9 cellular contexts compared by ENCODE assay signal in the genomic region with DNA sequence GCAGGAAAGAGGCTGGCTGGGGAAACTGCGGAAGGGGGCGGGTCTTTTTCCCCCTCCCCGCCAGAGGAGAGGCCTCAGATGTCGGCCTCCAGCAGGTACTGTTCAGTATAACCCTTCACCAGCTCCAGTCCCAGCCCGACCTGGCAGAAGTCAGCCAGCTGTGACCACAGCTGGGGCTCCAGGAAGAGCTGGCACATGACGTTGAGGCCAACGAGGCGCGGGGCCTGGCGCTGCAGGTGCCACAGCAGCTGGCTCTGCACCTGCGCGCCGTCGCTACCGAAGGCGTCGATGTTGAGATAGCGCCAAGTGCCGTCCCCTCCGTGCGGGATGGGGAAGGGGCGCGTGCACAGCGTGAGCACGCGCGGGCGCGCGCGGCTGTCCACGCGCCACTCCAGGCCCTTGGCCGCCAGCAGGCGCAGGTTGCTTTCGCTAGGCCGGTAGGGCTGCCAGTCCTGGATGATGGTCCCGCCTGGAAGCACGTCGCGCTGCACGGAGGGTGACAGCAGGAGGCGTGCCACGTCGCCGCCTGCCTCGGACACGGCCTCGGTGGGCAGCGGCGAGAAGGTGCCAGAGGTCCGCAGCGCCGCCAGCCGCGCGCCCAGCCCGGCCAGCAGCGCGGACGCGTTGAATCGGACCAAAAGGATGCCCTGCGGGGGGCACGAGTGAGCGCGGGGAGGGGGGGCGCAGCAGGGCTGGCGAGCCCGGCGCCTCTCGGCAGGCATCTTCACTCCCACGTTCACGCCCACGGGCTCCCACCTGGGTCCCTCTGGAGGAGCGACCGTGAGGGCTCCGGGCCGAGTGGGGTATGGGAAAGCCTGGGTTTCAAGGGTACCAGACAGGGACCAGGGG. TPM values are rescaled to one million over a fixed set of nuclear protein-coding genes. Genes with fewer than 3 reads are reported as not detected.
A peak's percentile ranks its signal among the peaks of the same experiment; 100 is the strongest.
DNase-seq lines count a peak whose midpoint lies in the region; ATAC-seq and TF ChIP-seq lines count a peak whose summit lies in the region.
"Had no signal": no experiment of that assay in that cellular context is flagged by ENCODE, and none has a peak within 500 bp of the region (broad histone marks: within the 10 kb centered on the region; RNA-seq: fewer than 3 reads in every experiment).

No MANE protein-coding gene starts in this region.

- TF ChIP-seq POLR2A in gastroesophageal sphincter (IDR thresholded peaks at IDR 0.05) = no peak

- no peak for TF ChIP-seq EP300 in gastroesophageal sphincter (IDR thresholded peaks at IDR 0.05)

- 0% methylated on average over 7 of the region's 79 CpGs; no CpG with 5 or more reads in 1 of the 2 donors for WGBS in gastroesophageal sphincter (ENCODE audit: low coverage in 1 of 2), 2 donors

- peak; percentile 30 for DNase-seq in activated T-cell treated with anti-CD3 and anti-CD28 coated beads, Interleukin-2, amount 50 U/mL, for 1 hour
- DNase-seq in activated T-cell treated with anti-CD3 and anti-CD28 coated beads for 4 hours (no peak), NCI-H2171 (lab: John Stamatoyannopoulos, UW) (peak; percentile 80), skeletal muscle cell (ENCODE audit: low read depth) (no peak), GM13976 (ENCODE audit: low spot score) (no peak), GM19240 (ENCODE audit: insufficient read length, low spot score) (no peak)

- no peak overlapping the region for H3K27ac ChIP-seq in gastroesophageal sphincter

- no peak for ATAC-seq in gastroesophageal sphincter

- TF ChIP-seq CTCF in GM13976 (IDR thresholded peaks at IDR 0.05; ENCODE audit: borderline replicate concordance, control extremely low read depth, extremely low read depth, insufficient read depth, missing control alignments) = no peak
- no peak for TF ChIP-seq CTCF in gastroesophageal sphincter (IDR thresholded peaks at IDR 0.05)

- H3K27me3 ChIP-seq in endocrine pancreas (ENCODE audit: control insufficient read depth, insufficient read depth, low read length) (no peaks in the 10 kb centered on the region), gastroesophageal sphincter (peaks cover 100% of the 10 kb centered on the region)

- H3K4me3 ChIP-seq in endocrine pancreas (ENCODE audit: control insufficient read depth, insufficient read depth, low read length) = no peak overlapping the region
- peak overlapping the region; percentile 16 for H3K4me3 ChIP-seq in skeletal muscle cell (ENCODE audit: low read depth, low read length)
- no peak overlapping the region for H3K4me3 ChIP-seq in gastroesophageal sphincter

- H3K4me1 ChIP-seq in endocrine pancreas (ENCODE audit: control insufficient read depth, insufficient read depth, low read length) (peaks cover 5% of the 10 kb centered on the region), gastroesophageal sphincter (peaks cover 0 to 41% (median 23%) of the 10 kb centered on the region in 3 donors)

- in situ Hi-C loops in GM13976 (cut with MboI; ENCODE audit: low sequenced_read_pairs, unreplicated experiment) = no loop called here

- H3K9me3 ChIP-seq in endocrine pancreas (ENCODE audit: control insufficient read depth, low read length) = no peaks in the 10 kb centered on the region
- H3K9me3 ChIP-seq in gastroesophageal sphincter = no peaks in the 10 kb centered on the region

- H3K36me3 ChIP-seq in endocrine pancreas (ENCODE audit: control insufficient read depth, insufficient read depth, low read length) (no peaks in the 10 kb centered on the region), gastroesophageal sphincter (no peaks in the 10 kb centered on the region)

- peak overlapping the region; percentile 45 for H3K9ac ChIP-seq in endocrine pancreas (ENCODE audit: control insufficient read depth, insufficient read depth, low read length)

RNA-seq across cellular contexts. Expression of a gene that starts 6.9 kb away (rescaled TPM):
- total RNA-seq in gastroesophageal sphincter = under 1 TPM in 2 of 4 donors, not detected in 2; 0.25 to 0.27 TPM

RNA-seq across cellular contexts. Expression of a gene that starts 7.9 kb away (rescaled TPM):
- not detected for total RNA-seq in gastroesophageal sphincter
- total RNA-seq: LHCN-M2 had no signal

RNA-seq across cellular contexts. Expression of a gene that starts 18.0 kb away (rescaled TPM):
- total RNA-seq in gastroesophageal sphincter = 10 to 100 TPM; 21.9 to 69.5 (median 34.3) TPM

RNA-seq across cellular contexts. Expression of a gene that starts 28.6 kb away (rescaled TPM):
- total RNA-seq in gastroesophageal sphincter = not detected
- total RNA-seq: LHCN-M2 had no signal

RNA-seq across cellular contexts. Expression of a gene that starts 45.2 kb away (rescaled TPM):
- 10 to 100 TPM; 35.0 to 51.3 (median 43.6) TPM for total RNA-seq in gastroesophageal sphincter

Comparison
In these comparisons a context has a peak if more than half of its experiments do, and no peak if none do; other contexts are left out.
1. DNase-seq: peak in activated T-cell treated with anti-CD3 and anti-CD28 coated beads, Interleukin-2, amount 50 U/mL, for 1 hour (single experiment) and NCI-H2171 (single experiment); none in activated T-cell treated with anti-CD3 and anti-CD28 coated beads for 4 hours (single experiment), skeletal muscle cell (single experiment), GM13976 (single experiment) and GM19240 (single experiment).